ENCODE assay signal across 14 cellular contexts in the genomic region with DNA sequence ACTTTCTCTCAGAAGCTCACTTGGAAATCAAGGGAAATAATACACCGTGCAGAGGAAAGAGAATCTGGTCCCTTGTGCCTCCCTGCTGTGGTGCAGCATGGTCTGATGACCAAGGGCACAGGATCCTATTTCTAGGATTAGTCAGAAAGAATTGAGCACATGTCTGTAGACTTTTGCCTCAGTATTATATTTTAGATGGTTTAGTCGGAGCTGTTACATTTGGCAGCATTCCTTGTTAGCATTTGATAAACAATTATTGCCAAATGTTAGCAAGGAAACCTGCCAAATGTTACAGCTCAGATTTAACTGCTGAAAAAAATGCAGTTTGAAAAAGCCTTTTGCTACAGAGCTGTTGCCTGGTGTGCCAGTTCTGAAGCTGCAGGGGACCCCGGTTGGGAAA.
DNase-seq lines count a peak whose midpoint lies in the region; ATAC-seq, FAIRE-seq and TF ChIP-seq lines count a peak whose summit lies in the region.
"Had no signal": no experiment of that assay in that cellular context is flagged by ENCODE, and none has a peak within 500 bp of the region (broad histone marks: within the 10 kb centered on the region; RNA-seq: fewer than 3 reads in every experiment).

No MANE protein-coding gene starts in this region.

- intact Hi-C loops in sciatic nerve (cut with DNase I): no loop called here
- intact Hi-C loops in activated CD8-positive, alpha-beta T cell treated with anti-CD3 and anti-CD28 coated beads for 36 hours (cut with micrococcal nuclease): no loop called here

- DNase-seq in EL (peak; percentile 74), NCI-H2171 treated with DMSO at 0.1 percent for 48 hours (lab: John Stamatoyannopoulos, UW) (peak; percentile 73), sciatic nerve (ENCODE audit: low spot score) (no peak), SIG-M5 treated with dmso at 0.1 percent for 504 hours (lab: John Stamatoyannopoulos, UW; ENCODE audit: unreplicated experiment) (no peak)
- no peak for DNase-seq in activated CD8-positive, alpha-beta T cell treated with anti-CD3 and anti-CD28 coated beads for 36 hours
- DNase-seq: activated CD4-positive, alpha-beta T cell treated with anti-CD3 and anti-CD28 coated beads, Interleukin-2, amount 50 U/mL, for 48 hours; activated naive CD4-positive, alpha-beta T cell treated with anti-CD3 and anti-CD28 coated beads for 36 hours; DMS79 treated with DMSO at 0.1 percent for 48 hours; heart left ventricle; stimulated activated CD4-positive, alpha-beta T cell treated with anti-CD3 and anti-CD28 coated beads, Interleukin-2, amount 100 ng/mL, for 48 hours; stimulated activated naive CD4-positive, alpha-beta T cell treated with Interleukin-2 at 50 U/mL for 16 hours had no signal

- H3K27ac Mint-ChIP-seq in activated CD8-positive, alpha-beta T cell treated with anti-CD3 and anti-CD28 coated beads for 36 hours: no peak overlapping the region
- H3K27ac Mint-ChIP-seq: activated naive CD4-positive, alpha-beta T cell treated with anti-CD3 and anti-CD28 coated beads for 36 hours; T-helper 1 cell treated with Interleukin-12 subunit alpha and Interleukin-12 subunit beta and Interleukin-4 antibody, amounts not matched to agents 30 μg/mL and 1 μg/mL, for 36 hours had no signal

- ATAC-seq in sciatic nerve (peak; percentile 53), HG02798 (IDR thresholded peaks at IDR 0.05; ENCODE audit: poor library complexity, unreplicated experiment) (no peak)
- no peak for ATAC-seq in activated CD8-positive, alpha-beta T cell treated with anti-CD3 and anti-CD28 coated beads for 36 hours
- ATAC-seq: heart left ventricle had no signal

- POLR2A ChIA-PET in activated CD8-positive, alpha-beta T cell treated with anti-CD3 and anti-CD28 coated beads for 36 hours (lab: Charles Lee): no interaction called here

- H3K9me3 Mint-ChIP-seq in activated CD8-positive, alpha-beta T cell treated with anti-CD3 and anti-CD28 coated beads for 36 hours: peaks cover 17% of the 10 kb centered on the region

- no peaks in the 10 kb centered on the region for H3K4me1 Mint-ChIP-seq in activated CD8-positive, alpha-beta T cell treated with anti-CD3 and anti-CD28 coated beads for 36 hours (ENCODE audit: low read depth)

- H3K4me3 Mint-ChIP-seq in activated CD8-positive, alpha-beta T cell treated with anti-CD3 and anti-CD28 coated beads for 36 hours: no peak overlapping the region
- H3K4me3 Mint-ChIP-seq: activated naive CD4-positive, alpha-beta T cell treated with anti-CD3 and anti-CD28 coated beads for 36 hours; T-helper 1 cell treated with Interleukin-12 subunit alpha and Interleukin-12 subunit beta and Interleukin-4 antibody, amounts not matched to agents 30 μg/mL and 1 μg/mL, for 36 hours had no signal

- no peak for TF ChIP-seq CTCF in activated CD8-positive, alpha-beta T cell treated with anti-CD3 and anti-CD28 coated beads for 36 hours (IDR thresholded peaks at IDR 0.05)

- peaks cover 3% of the 10 kb centered on the region for H3K36me3 Mint-ChIP-seq in activated CD8-positive, alpha-beta T cell treated with anti-CD3 and anti-CD28 coated beads for 36 hours (ENCODE audit: low read depth)

- FAIRE-seq in endometrium (lab: Jason Lieb, UNC): peak; percentile 60

- CTCF ChIA-PET in activated CD8-positive, alpha-beta T cell treated with anti-CD3 and anti-CD28 coated beads for 36 hours (lab: Charles Lee): no interaction called here

- H3K27me3 Mint-ChIP-seq in activated CD8-positive, alpha-beta T cell treated with anti-CD3 and anti-CD28 coated beads for 36 hours: no peaks in the 10 kb centered on the region

Comparison
In these comparisons a context has a peak if more than half of its experiments do, and no peak if none do; other contexts are left out.
1. DNase-seq: peak in EL (single experiment) and NCI-H2171 treated with DMSO at 0.1 percent for 48 hours (single experiment); none in sciatic nerve (single experiment), SIG-M5 treated with dmso at 0.1 percent for 504 hours (single experiment) and activated CD8-positive, alpha-beta T cell treated with anti-CD3 and anti-CD28 coated beads for 36 hours (single experiment).